ENCODE assay signal across 8 cellular contexts in the genomic region with DNA sequence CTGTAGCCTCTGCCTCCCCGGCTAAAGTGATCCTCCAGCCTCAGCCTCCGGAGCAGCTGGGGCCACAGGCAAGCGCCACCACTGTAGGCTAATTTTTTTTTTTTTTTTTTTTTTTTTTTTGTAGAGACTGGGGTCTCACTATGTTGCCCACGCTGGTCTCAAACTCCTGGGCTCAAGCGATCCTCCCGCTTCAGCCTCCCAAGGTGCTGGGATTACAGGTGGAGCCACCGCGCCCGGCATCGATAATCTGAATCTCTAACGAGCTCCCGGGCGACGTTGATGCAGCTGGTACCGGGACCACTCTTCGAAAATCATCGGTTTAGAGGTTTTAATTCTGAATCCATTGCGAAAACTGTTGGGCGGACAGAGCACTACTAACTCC. TPM values are rescaled to one million over a fixed set of nuclear protein-coding genes. Genes with fewer than 3 reads are reported as not detected.
DNase-seq lines count a peak whose midpoint lies in the region; ATAC-seq and TF ChIP-seq lines count a peak whose summit lies in the region.

No MANE protein-coding gene starts in this region.

- H3K9me3 ChIP-seq in right cardiac atrium (ENCODE audit: control insufficient read depth, low read length): no peaks in the 10 kb centered on the region
- no peaks in the 10 kb centered on the region for H3K9me3 ChIP-seq in spleen

- no peak for ATAC-seq in right cardiac atrium
- no peak for ATAC-seq in HG02885 (IDR thresholded peaks at IDR 0.05; ENCODE audit: poor library complexity, unreplicated experiment)

- H3K27ac ChIP-seq in VCaP: peak overlapping the region; percentile 89
- H3K27ac ChIP-seq in right cardiac atrium (ENCODE audit: low read length): peak overlapping the region; percentile 83
- peak overlapping the region; percentile 89 to 98 (median 97) for H3K27ac ChIP-seq in spleen

- intact Hi-C loops in activated naive CD4-positive, alpha-beta T cell treated with anti-CD3 and anti-CD28 coated beads for 36 hours (cut with micrococcal nuclease): loop anchor here (1.0 to 10.0 kb wide), 11 partner anchors 296 to 1206 kb away; a partner anchor contains a TSS
- intact Hi-C loops in right cardiac atrium (cut with DNase I) (no loop called here), spleen (cut with DNase I; ENCODE audit: low total_unique reads) (no loop called here)

- TF ChIP-seq POLR2A in spleen (IDR thresholded peaks at IDR 0.05): no peak

- H3K4me3 ChIP-seq in right cardiac atrium (ENCODE audit: low read length) (peak overlapping the region; percentile 62), spleen (peak overlapping the region; percentile 67 to 85 (median 77))

- peak overlapping the region; percentile 98 for H3K27ac Mint-ChIP-seq in activated naive CD4-positive, alpha-beta T cell treated with anti-CD3 and anti-CD28 coated beads for 36 hours

- no peak for DNase-seq in activated naive CD4-positive, alpha-beta T cell treated with anti-CD3 and anti-CD28 coated beads for 36 hours
- no peak for DNase-seq in activated naive CD4-positive, alpha-beta T cell treated with Interleukin-2 at 50 U/mL for 16 hours
- DNase-seq in right cardiac atrium (peak in 1 of 3 donors; percentile 54), spleen (no peak), NCI-H2227 (lab: John Stamatoyannopoulos, UW; ENCODE audit: unreplicated experiment) (no peak), RPMI8226 (no peak)

- H3K27me3 Mint-ChIP-seq in activated naive CD4-positive, alpha-beta T cell treated with anti-CD3 and anti-CD28 coated beads for 36 hours (ENCODE audit: low read depth): no peaks in the 10 kb centered on the region

- peak overlapping the region; percentile 94 for H3K4me3 Mint-ChIP-seq in activated naive CD4-positive, alpha-beta T cell treated with anti-CD3 and anti-CD28 coated beads for 36 hours

- TF ChIP-seq CTCF in VCaP (conservative IDR thresholded peaks at IDR 0.05) (no peak), spleen (IDR thresholded peaks at IDR 0.05 in 8 of 11, conservative IDR thresholded peaks at IDR 0.05 in 3 of 11) (no peak)

- peaks cover 34% of the 10 kb centered on the region for H3K4me1 Mint-ChIP-seq in activated naive CD4-positive, alpha-beta T cell treated with anti-CD3 and anti-CD28 coated beads for 36 hours (ENCODE audit: low read depth)

- H3K36me3 Mint-ChIP-seq in activated naive CD4-positive, alpha-beta T cell treated with anti-CD3 and anti-CD28 coated beads for 36 hours (ENCODE audit: low read depth): peaks cover 21% of the 10 kb centered on the region

- no peaks in the 10 kb centered on the region for H3K4me1 ChIP-seq in right cardiac atrium (ENCODE audit: control insufficient read depth, insufficient read depth, low read length)
- peaks cover 12 to 45% (median 26%) of the 10 kb centered on the region in 6 donors for H3K4me1 ChIP-seq in spleen

- no peaks in the 10 kb centered on the region for H3K9me3 Mint-ChIP-seq in activated naive CD4-positive, alpha-beta T cell treated with anti-CD3 and anti-CD28 coated beads for 36 hours

- 13% methylated on average over 19 of the region's 19 CpGs for WGBS in right cardiac atrium
- WGBS in spleen, 5 donors: 11 to 17% (median 14%) methylated on average over 18 to 19 of the region's 19 CpGs

- CTCF ChIA-PET in activated naive CD4-positive, alpha-beta T cell treated with anti-CD3 and anti-CD28 coated beads for 36 hours (lab: Charles Lee): interaction anchor here (0.6 to 2.2 kb wide), 4 partner anchors 10 to 859 kb away, joined by 3 to 6 read pairs (median 4); no protein-coding TSS in a partner anchor

- H3K36me3 ChIP-seq in spleen: peaks cover 0 to 18% (median 6%) of the 10 kb centered on the region in 6 donors

- H3K27me3 ChIP-seq in right cardiac atrium (ENCODE audit: control insufficient read depth, insufficient read depth): no peaks in the 10 kb centered on the region
- no peaks in the 10 kb centered on the region for H3K27me3 ChIP-seq in spleen (replicated peaks in 1 of 7)

RNA-seq across cellular contexts. Expression of a gene that starts 0.5 kb away (rescaled TPM):
- 10 to 100 TPM; 12.0 to 12.2 TPM for total RNA-seq in activated naive CD4-positive, alpha-beta T cell treated with anti-CD3 and anti-CD28 coated beads for 36 hours
- total RNA-seq in right cardiac atrium (10 to 100 TPM; 13.8 to 18.6 (median 14.2) TPM), spleen (10 to 100 TPM; 23.3 to 32.2 (median 28.1) TPM)
- polyA plus RNA-seq in right cardiac atrium (9.8 TPM), spleen (1 to 10 TPM; 6.5 to 9.7 (median 7.2) TPM)
